Comparison of ENCODE assay signal across 16 cellular contexts in genomic region chr12:124402281-124403066, GRCh38.
DNase-seq lines count a peak whose midpoint lies in the region; ATAC-seq and TF ChIP-seq lines count a peak whose summit lies in the region.
"Had no signal": no experiment of that assay in that cellular context is flagged by ENCODE, and none has a peak within 500 bp of the region (broad histone marks: within the 10 kb centered on the region; RNA-seq: fewer than 3 reads in every experiment).

No MANE protein-coding gene starts in this region.

- no peak overlapping the region for H2BK120ac ChIP-seq in neuronal stem cell (ENCODE audit: low read depth, low read length)

- H3K9me3 Mint-ChIP-seq in effector memory CD8-positive, alpha-beta T cell, result no peaks in the 10 kb centered on the region
- H3K9me3 Mint-ChIP-seq: CD8-positive, alpha-beta T cell had no signal

- H2BK15ac ChIP-seq in neuronal stem cell (ENCODE audit: low read length), result no peak overlapping the region

- TF ChIP-seq POLR2A in upper lobe of left lung (IDR thresholded peaks at IDR 0.05), result no peak

- peaks cover 2% of the 10 kb centered on the region for H3K79me1 ChIP-seq in neuronal stem cell (ENCODE audit: low read depth, low read length)

- H3K23ac ChIP-seq in neuronal stem cell (ENCODE audit: low read depth, low read length, poor library complexity), result no peak overlapping the region

- H3K4me1 ChIP-seq in left ventricle myocardium inferior, result peaks cover 68% of the 10 kb centered on the region
- H3K4me1 ChIP-seq in neuronal stem cell (ENCODE audit: control insufficient read depth in 2 of 2, insufficient read depth in 1 of 2, low read depth in 1 of 2, low read length in 2 of 2), result peaks cover 4 to 14% of the 10 kb centered on the region in 2 donors
- H3K4me1 ChIP-seq in upper lobe of left lung, result peaks cover 37 to 45% (median 41%) of the 10 kb centered on the region in 4 donors

- H3K18ac ChIP-seq in neuronal stem cell (ENCODE audit: low read length), result peak overlapping the region; percentile 20

- H3K36me3 ChIP-seq in left ventricle myocardium inferior (peaks cover 49% of the 10 kb centered on the region), neuronal stem cell (replicated peaks in 1 of 2; ENCODE audit: control insufficient read depth in 2 of 2, insufficient read depth in 2 of 2, low read length in 2 of 2) (peaks cover 16 to 37% of the 10 kb centered on the region in 2 donors), upper lobe of left lung (peaks cover 16 to 81% (median 60%) of the 10 kb centered on the region in 4 donors)

- H3K4me3 ChIP-seq in left ventricle myocardium inferior, result no peak overlapping the region
- no peak overlapping the region for H3K4me3 ChIP-seq in neuronal stem cell (ENCODE audit: low read length in 2 of 2)
- H3K4me3 ChIP-seq in upper lobe of left lung, result no peak overlapping the region
- H3K4me3 ChIP-seq: testis had no signal

- no peak overlapping the region for H2BK12ac ChIP-seq in neuronal stem cell (ENCODE audit: low read length)

- H3K36me3 Mint-ChIP-seq in effector memory CD8-positive, alpha-beta T cell (ENCODE audit: insufficient read depth), result peaks cover 18% of the 10 kb centered on the region

- peak overlapping the region; percentile 3 for H2AK5ac ChIP-seq in neuronal stem cell (ENCODE audit: low read depth, low read length)

- no peak overlapping the region for H2BK5ac ChIP-seq in neuronal stem cell (ENCODE audit: low read length)

- no peak for TF ChIP-seq CTCF in left ventricle myocardium inferior (IDR thresholded peaks at IDR 0.05; ENCODE audit: borderline replicate concordance)
- TF ChIP-seq CTCF in upper lobe of left lung (IDR thresholded peaks at IDR 0.05), result no peak

- ATAC-seq in left ventricle myocardium superior, result no peak
- ATAC-seq in effector memory CD8-positive, alpha-beta T cell (replicated peaks), result no peak
- no peak for ATAC-seq in upper lobe of left lung (ENCODE audit: low FRiP score in 2 of 2)
- ATAC-seq in HG03095 (IDR thresholded peaks at IDR 0.05; ENCODE audit: unreplicated experiment), result no peak
- ATAC-seq: CD8-positive, alpha-beta T cell had no signal

- no peak overlapping the region for H3K4me3 Mint-ChIP-seq in effector memory CD8-positive, alpha-beta T cell
- H3K4me3 Mint-ChIP-seq: CD8-positive, alpha-beta T cell had no signal

- no peak overlapping the region for H4K91ac ChIP-seq in neuronal stem cell (ENCODE audit: low read depth, low read length, poor library complexity)

- no peaks in the 10 kb centered on the region for H3K9me3 ChIP-seq in left ventricle myocardium inferior (replicated peaks)
- no peaks in the 10 kb centered on the region for H3K9me3 ChIP-seq in neuronal stem cell (replicated peaks in 1 of 2; ENCODE audit: control insufficient read depth in 2 of 2, insufficient read depth in 1 of 2, low read depth in 1 of 2, low read length in 2 of 2)
- H3K9me3 ChIP-seq in upper lobe of left lung, result no peaks in the 10 kb centered on the region
- H3K9me3 ChIP-seq: testis had no signal

- H3K27ac Mint-ChIP-seq in effector memory CD8-positive, alpha-beta T cell, result peak overlapping the region; percentile 41 to 65
- H3K27ac Mint-ChIP-seq: CD8-positive, alpha-beta T cell had no signal

- no peaks in the 10 kb centered on the region for H3K27me3 ChIP-seq in left ventricle myocardium inferior (ENCODE audit: low read depth)
- H3K27me3 ChIP-seq in neuronal stem cell (ENCODE audit: control insufficient read depth in 3 of 3, insufficient read depth in 3 of 3, low read depth in 1 of 3, low read length in 3 of 3), result no peaks in the 10 kb centered on the region
- no peaks in the 10 kb centered on the region for H3K27me3 ChIP-seq in upper lobe of left lung
- H3K27me3 ChIP-seq: testis had no signal

- H3K4ac ChIP-seq in neuronal stem cell (ENCODE audit: low read length), result no peak overlapping the region

- DNase-seq in left ventricle myocardium inferior, result no peak
- no peak for DNase-seq in left ventricle myocardium superior
- no peak for DNase-seq in effector memory CD8-positive, alpha-beta T cell
- DNase-seq in neuronal stem cell (ENCODE audit: low spot score), result no peak
- peak in 1 of 2 donors; percentile 79 for DNase-seq in upper lobe of left lung
- DNase-seq in hypothalamus (lab: John Stamatoyannopoulos, UW), result no peak
- DNase-seq in NCI-H1048 (lab: John Stamatoyannopoulos, UW), result no peak
- DNase-seq: ACHN; activated gamma-delta T cell; CD8-positive, alpha-beta T cell; effector CD4-positive, alpha-beta T cell; EL; NCI-H1694 treated with DMSO at 0.1 percent for 48 hours; NCI-H526 had no signal

- H3K4me2 ChIP-seq in neuronal stem cell (ENCODE audit: insufficient read depth, low read length, poor library complexity, severe bottlenecking), result no peak overlapping the region

- no peak overlapping the region for H3K14ac ChIP-seq in neuronal stem cell (ENCODE audit: low read length)

- no CpG with 5 or more reads among the region's 22 CpGs for WGBS in neuronal stem cell (ENCODE audit: extremely low coverage in 2 of 2, insufficient read length in 2 of 2, insufficient replicate concordance in 1 of 2), 2 donors
- WGBS in upper lobe of left lung, 2 donors, result 80 to 86% methylated on average over 18 to 22 of the region's 22 CpGs

- peak overlapping the region; percentile 30 for H3K9ac ChIP-seq in neuronal stem cell (ENCODE audit: low read depth, low read length, poor library complexity)

- H4K8ac ChIP-seq in neuronal stem cell (ENCODE audit: low read depth, low read length), result no peak overlapping the region

- peaks cover 16 to 19% of the 10 kb centered on the region in 2 donors for H3K4me1 Mint-ChIP-seq in effector memory CD8-positive, alpha-beta T cell (ENCODE audit: low read depth in 2 of 2)

- H3K27ac ChIP-seq in left ventricle myocardium inferior (replicated peaks), result peak overlapping the region; percentile 62
- peak overlapping the region; percentile 48 for H3K27ac ChIP-seq in neuronal stem cell (replicated peaks; ENCODE audit: low read length)
- H3K27ac ChIP-seq in upper lobe of left lung, result peak overlapping the region in 3 of 4 donors; percentile 43 to 72 (median 52)

- TF ChIP-seq EP300 in upper lobe of left lung (IDR thresholded peaks at IDR 0.05), result no peak

- H2AFZ ChIP-seq in neuronal stem cell (ENCODE audit: low read length), result no peak overlapping the region

- no peaks in the 10 kb centered on the region for H3K27me3 Mint-ChIP-seq in effector memory CD8-positive, alpha-beta T cell

- intact Hi-C loops in left ventricle myocardium inferior (cut with micrococcal nuclease), result no loop called here
- intact Hi-C loops in left ventricle myocardium superior (cut with micrococcal nuclease), result no loop called here
